8 cellular contexts compared by ENCODE assay signal in genomic region chr15:69523010-69524001, GRCh38.
A peak's percentile ranks its signal among the peaks of the same experiment; 100 is the strongest.
DNase-seq lines count a peak whose midpoint lies in the region; ATAC-seq and TF ChIP-seq lines count a peak whose summit lies in the region.

No MANE protein-coding gene starts in this region.

- CTCF ChIA-PET in Panc1 (lab: Charles Lee): no interaction called here

- POLR2A ChIA-PET in Panc1 (lab: Charles Lee): no interaction called here

- peaks cover 3% of the 10 kb centered on the region for H3K4me1 Mint-ChIP-seq in activated T-cell treated with anti-CD3 and anti-CD28 coated beads, Interleukin-2, amount 50 U/mL, for 4 hours (ENCODE audit: low read depth)

- DNase-seq in Caki2 (ENCODE audit: low read depth) (peak; percentile 61), Panc1 (ENCODE audit: low read depth, low spot score) (peak; percentile 18), fibroblast of mammary gland (ENCODE audit: low read depth) (peak; percentile 70), substantia nigra (lab: John Stamatoyannopoulos, UW) (peak in 45 of 49 donors; percentile 12 to 86 (median 64))
- DNase-seq in Jurkat, Clone E6-1 (ENCODE audit: low read depth, low spot score): peak; percentile 39
- peak; percentile 62 for DNase-seq in activated T-cell treated with anti-CD3 and anti-CD28 coated beads, Interleukin-2, amount 50 U/mL, for 4 hours

- intact Hi-C loops in Panc1 (cut with micrococcal nuclease; ENCODE audit: unreplicated experiment): no loop called here

- no peaks in the 10 kb centered on the region for H3K9me3 Mint-ChIP-seq in activated T-cell treated with anti-CD3 and anti-CD28 coated beads, Interleukin-2, amount 50 U/mL, for 4 hours

- H3K9me3 ChIP-seq in Panc1 (ENCODE audit: control insufficient read depth, insufficient read depth, low read depth, low read length): no peaks in the 10 kb centered on the region
- H3K9me3 ChIP-seq in neutrophil: no peaks in the 10 kb centered on the region

- in situ Hi-C loops in Caki2 (cut with HindIII; ENCODE audit: low pct_unique_long_range_greater_than_20kb, low sequenced_read_pairs) (no loop called here), Panc1 (cut with HindIII; ENCODE audit: low pct_unique_long_range_greater_than_20kb, low sequenced_read_pairs) (no loop called here)

- no peaks in the 10 kb centered on the region for H3K36me3 Mint-ChIP-seq in activated T-cell treated with anti-CD3 and anti-CD28 coated beads, Interleukin-2, amount 50 U/mL, for 4 hours (ENCODE audit: insufficient read depth)

- ATAC-seq in Panc1 (peak; percentile 89), GM19035 (IDR thresholded peaks at IDR 0.05; ENCODE audit: unreplicated experiment) (no peak)
- peak; percentile 51 to 65 for ATAC-seq in activated T-cell treated with anti-CD3 and anti-CD28 coated beads, Interleukin-2, amount 50 U/mL, for 4 hours

- H3K36me3 ChIP-seq in Panc1 (ENCODE audit: control insufficient read depth, insufficient read depth, low read length) (no peaks in the 10 kb centered on the region), neutrophil (no peaks in the 10 kb centered on the region)

- H3K27me3 Mint-ChIP-seq in activated T-cell treated with anti-CD3 and anti-CD28 coated beads, Interleukin-2, amount 50 U/mL, for 4 hours (ENCODE audit: low read depth): no peaks in the 10 kb centered on the region

- BruUV-seq in Panc1 (replicated peaks; lab: Mats Ljungman, UMichigan): no TSS peak

- H3K27me3 ChIP-seq in Panc1 (ENCODE audit: control insufficient read depth, insufficient read depth, low read length): no peaks in the 10 kb centered on the region
- H3K27me3 ChIP-seq in neutrophil: no peaks in the 10 kb centered on the region

- H3K4me3 ChIP-seq in Jurkat, Clone E6-1 (ENCODE audit: low read length): no peak overlapping the region
- no peak overlapping the region for H3K4me3 ChIP-seq in Panc1 (ENCODE audit: low read depth in 2 of 2, low read length in 2 of 2)
- H3K4me3 ChIP-seq in fibroblast of mammary gland (ENCODE audit: control insufficient read depth, low read depth, low read length): no peak overlapping the region
- no peak overlapping the region for H3K4me3 ChIP-seq in neutrophil (ENCODE audit: low read depth in 1 of 2, low read length in 1 of 2)

- H3K4me3 Mint-ChIP-seq in activated T-cell treated with anti-CD3 and anti-CD28 coated beads, Interleukin-2, amount 50 U/mL, for 4 hours: no peak overlapping the region

- H3K4me1 ChIP-seq in Panc1 (ENCODE audit: control insufficient read depth, insufficient read depth, low read length) (no peaks in the 10 kb centered on the region), neutrophil (ENCODE audit: control insufficient read depth in 1 of 2, insufficient read depth in 1 of 2, low read depth in 1 of 2, low read length in 1 of 2) (no peaks in the 10 kb centered on the region)

- TF ChIP-seq CTCF in Panc1 (IDR thresholded peaks at IDR 0.05): peak; percentile 84
- peak; percentile 79 for TF ChIP-seq CTCF in fibroblast of mammary gland (conservative IDR thresholded peaks at IDR 0.05; ENCODE audit: control insufficient read depth, insufficient read depth, low read depth, low read length)
- TF ChIP-seq CTCF in neutrophil (IDR thresholded peaks at IDR 0.05): peak; percentile 43

- H3K27ac ChIP-seq in Panc1 (ENCODE audit: low read length) (peak overlapping the region; percentile 29; the same call in 1 of the 2 replicates), neutrophil (no peak overlapping the region), substantia nigra (ENCODE audit: low read depth, low read length, poor library complexity, severe bottlenecking) (no peak overlapping the region)

Comparison
In these comparisons a context has a peak if more than half of its experiments do, and no peak if none do; other contexts are left out.
1. DNase-seq: peak in every context shown above with its lines; median percentile 70 in fibroblast of mammary gland; 64 in substantia nigra; 62 in activated T-cell treated with anti-CD3 and anti-CD28 coated beads, Interleukin-2, amount 50 U/mL, for 4 hours; 61 in Caki2; 39 in Jurkat, Clone E6-1; 18 in Panc1.